ENCODE assay signal across 9 cellular contexts in the genomic region with DNA sequence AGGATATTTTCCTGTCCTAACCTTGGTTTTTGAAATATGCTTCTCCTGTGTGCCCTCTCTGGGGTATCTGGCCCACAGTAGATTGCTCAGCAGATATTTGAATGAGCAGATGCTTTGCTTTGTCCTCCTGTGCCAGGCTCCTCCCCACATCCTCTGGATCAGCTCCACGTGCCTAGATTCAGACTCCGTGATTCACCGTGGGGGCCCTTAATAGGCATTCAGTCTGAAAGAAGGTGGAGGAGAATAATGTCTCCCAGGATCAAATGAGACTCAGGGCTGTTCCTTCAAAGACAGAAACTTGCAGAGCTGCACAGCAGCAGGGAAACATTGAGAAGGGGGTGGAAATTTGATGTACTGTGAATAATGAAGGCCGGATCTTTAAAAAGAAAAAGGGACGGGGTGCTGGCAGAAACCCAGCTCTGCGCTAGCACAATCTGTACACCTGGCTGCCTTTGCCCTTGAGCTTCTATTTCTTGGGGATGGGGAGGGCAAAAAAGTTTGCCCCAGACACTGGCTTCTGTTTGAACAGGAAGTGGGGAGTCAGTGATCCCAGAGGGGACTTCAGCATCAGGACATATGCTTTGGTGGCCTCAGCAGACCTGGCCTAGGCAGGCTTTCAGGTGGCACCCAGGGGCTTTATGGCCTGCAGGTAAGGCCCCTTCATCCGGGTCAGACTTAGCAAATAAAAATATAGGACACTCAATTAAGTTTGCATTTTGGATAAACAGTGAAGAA. TPM values are rescaled to one million over a fixed set of nuclear protein-coding genes. Genes with fewer than 3 reads are reported as not detected.
DNase-seq lines count a peak whose midpoint lies in the region; ATAC-seq and TF ChIP-seq lines count a peak whose summit lies in the region.
"Had no signal": no experiment of that assay in that cellular context is flagged by ENCODE, and none has a peak within 500 bp of the region (broad histone marks: within the 10 kb centered on the region; RNA-seq: fewer than 3 reads in every experiment).

No MANE protein-coding gene starts in this region.

- peaks cover 4 to 12% of the 10 kb centered on the region in 2 experiments; a peak in 2 of 4 replicates for H3K36me3 ChIP-seq in HCT116 (ENCODE audit: control insufficient read depth in 1 of 2, insufficient read depth in 2 of 2, low read length in 2 of 2)
- peaks cover 15% of the 10 kb centered on the region for H3K36me3 ChIP-seq in skeletal muscle satellite cell (ENCODE audit: insufficient read depth, low read length)

- RAD21 ChIA-PET in HCT116 (lab: Charles Lee; ENCODE audit: low non-redundant PET in 1 of 2, low total read pairs in 2 of 2, uncharacterized antibody in 2 of 2, unreplicated experiment in 2 of 2), result no interaction called here

- H3K4me1 ChIP-seq in HCT116 (ENCODE audit: control insufficient read depth in 1 of 2, insufficient read depth in 2 of 2, low read length in 2 of 2) (peaks cover 22 to 41% of the 10 kb centered on the region in 2 experiments), skeletal muscle satellite cell (ENCODE audit: control insufficient read depth, insufficient read depth, low read length) (peaks cover 45% of the 10 kb centered on the region)

- no peak for TF ChIP-seq RAD21 in HCT116 (IDR thresholded peaks at IDR 0.05; ENCODE audit: low read depth)

- no peaks in the 10 kb centered on the region for H3K9me2 ChIP-seq in HCT116 (ENCODE audit: insufficient read depth)

- H3K27ac ChIP-seq in HCT116 (ENCODE audit: low read depth, low read length), result no peak overlapping the region

- no peak overlapping the region for H3K9ac ChIP-seq in HCT116 (ENCODE audit: low read length)
- peak overlapping the region; percentile 26 for H3K9ac ChIP-seq in skeletal muscle satellite cell (ENCODE audit: low read depth, low read length)

- intact Hi-C loops in HCT116 (cut with micrococcal nuclease), result no loop called here

- POLR2A ChIA-PET in HCT116 (lab: Charles Lee), result no interaction called here

- no peaks in the 10 kb centered on the region for H3K79me2 ChIP-seq in HCT116 (ENCODE audit: insufficient read depth, low read length)

- H4K20me1 ChIP-seq in HCT116 (ENCODE audit: insufficient read depth), result no peaks in the 10 kb centered on the region

- CTCF ChIA-PET in HCT116 (lab: Charles Lee), result no interaction called here

- in situ Hi-C loops in SK-MEL-5 (cut with HindIII; ENCODE audit: low pct_unique_long_range_greater_than_20kb, low sequenced_read_pairs), result no loop called here

- H3K9me3 ChIP-seq in HCT116 (ENCODE audit: control insufficient read depth in 1 of 2, insufficient read depth in 1 of 2, low read depth in 1 of 2, low read length in 2 of 2), result no peaks in the 10 kb centered on the region
- no peaks in the 10 kb centered on the region for H3K9me3 ChIP-seq in skeletal muscle satellite cell (replicated peaks; ENCODE audit: low read length)
- H3K9me3 ChIP-seq: right lobe of liver had no signal

- no peaks in the 10 kb centered on the region for H3K9me3 Mint-ChIP-seq in activated T-cell treated with anti-CD3 and anti-CD28 coated beads, Interleukin-2, amount 50 U/mL, for 72 hours

- no peak overlapping the region for H3K4me2 ChIP-seq in HCT116 (ENCODE audit: low read length)
- H3K4me2 ChIP-seq in skeletal muscle satellite cell (ENCODE audit: low read length), result peak overlapping the region; percentile 57

- peaks cover 36% of the 10 kb centered on the region for H3K4me1 Mint-ChIP-seq in activated T-cell treated with anti-CD3 and anti-CD28 coated beads, Interleukin-2, amount 50 U/mL, for 72 hours (ENCODE audit: low read depth)

- H3K36me3 Mint-ChIP-seq in activated T-cell treated with anti-CD3 and anti-CD28 coated beads, Interleukin-2, amount 50 U/mL, for 72 hours (ENCODE audit: insufficient read depth in 2 of 2), result peaks cover 0 to 1% of the 10 kb centered on the region in 2 donors

- no peaks in the 10 kb centered on the region for H3K27me3 Mint-ChIP-seq in activated T-cell treated with anti-CD3 and anti-CD28 coated beads, Interleukin-2, amount 50 U/mL, for 72 hours (ENCODE audit: low read depth)

- no peak overlapping the region for H2AFZ ChIP-seq in HCT116 (ENCODE audit: low read depth, low read length, poor library complexity, severe bottlenecking)

- H3K4me3 Mint-ChIP-seq in activated T-cell treated with anti-CD3 and anti-CD28 coated beads, Interleukin-2, amount 50 U/mL, for 72 hours, result no peak overlapping the region

- TF ChIP-seq CTCF in HCT116 (IDR thresholded peaks at IDR 0.05 in 2 of 3, conservative IDR thresholded peaks at IDR 0.05 in 1 of 3; ENCODE audit: borderline replicate concordance in 1 of 3, insufficient read depth in 1 of 3, low read depth in 2 of 3, low read length in 2 of 3), result no peak
- TF ChIP-seq CTCF in fibroblast of the aortic adventitia (IDR thresholded peaks at IDR 0.05; ENCODE audit: insufficient read depth, low read length), result no peak

- peak; percentile 31; the same call in 1 of the 2 replicates for ATAC-seq in HCT116
- no peak for ATAC-seq in activated T-cell treated with anti-CD3 and anti-CD28 coated beads, Interleukin-2, amount 50 U/mL, for 72 hours (replicated peaks in 1 of 2)
- no peak for ATAC-seq in HG03045 (IDR thresholded peaks at IDR 0.05; ENCODE audit: unreplicated experiment)
- no peak for ATAC-seq in left lobe of liver

- no peak for TF ChIP-seq POLR2A in HCT116 (IDR thresholded peaks at IDR 0.05; ENCODE audit: borderline replicate concordance, extremely low read depth, insufficient read depth, insufficient read length)

- TSS peak; percentile 23 for BruUV-seq in HCT116 (replicated peaks; lab: Mats Ljungman, UMichigan)

- H3K27me3 ChIP-seq in HCT116 (ENCODE audit: insufficient read depth, low read length) (no peaks in the 10 kb centered on the region), skeletal muscle satellite cell (ENCODE audit: control insufficient read depth, insufficient read depth, low read length) (no peaks in the 10 kb centered on the region)
- H3K27me3 ChIP-seq: right lobe of liver had no signal

- no peak overlapping the region for H3K27ac Mint-ChIP-seq in activated T-cell treated with anti-CD3 and anti-CD28 coated beads, Interleukin-2, amount 50 U/mL, for 72 hours

- H3K4me3 ChIP-seq in HCT116 (replicated peaks in 1 of 2; ENCODE audit: low read depth in 1 of 2, low read length in 2 of 2) (no peak overlapping the region), fibroblast of the aortic adventitia (ENCODE audit: low read depth, low read length) (no peak overlapping the region), skeletal muscle satellite cell (ENCODE audit: low read length) (no peak overlapping the region)
- H3K4me3 ChIP-seq: right lobe of liver had no signal

- DNase-seq in HCT116 (ENCODE audit: low read depth, low spot score) (no peak), SK-MEL-5 (ENCODE audit: low read depth, low spot score) (peak; percentile 19), fibroblast of the aortic adventitia (ENCODE audit: low read depth) (peak; percentile 79), inferior parietal cortex (ENCODE audit: extremely low spot score) (no peak), left lobe of liver (ENCODE audit: low spot score) (no peak)
- no peak for DNase-seq in activated T-cell treated with anti-CD3 and anti-CD28 coated beads, Interleukin-2, amount 50 U/mL, for 72 hours

TF ChIP-seq in HCT116, 20 proteins besides CTCF, POLR2A, EP300 and RAD21:
- TF ChIP-seq SP1 (IDR thresholded peaks at IDR 0.05; ENCODE audit: low read depth), result no peak
- TF ChIP-seq YY1 (IDR thresholded peaks at IDR 0.05; ENCODE audit: extremely low read depth, insufficient replicate concordance, low read depth, low read length), result no peak
- TF ChIP-seq, protein P1, sequence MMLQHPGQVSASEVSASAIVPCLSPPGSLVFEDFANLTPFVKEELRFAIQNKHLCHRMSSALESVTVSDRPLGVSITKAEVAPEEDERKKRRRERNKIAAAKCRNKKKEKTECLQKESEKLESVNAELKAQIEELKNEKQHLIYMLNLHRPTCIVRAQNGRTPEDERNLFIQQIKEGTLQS (IDR thresholded peaks at IDR 0.05), result no peak
- TF ChIP-seq FOSL1 (IDR thresholded peaks at IDR 0.05; ENCODE audit: low read depth), result no peak
- no peak for TF ChIP-seq EZH2 (IDR thresholded peaks at IDR 0.05)
- TF ChIP-seq MAX (IDR thresholded peaks at IDR 0.05), result no peak
- no peak for TF ChIP-seq ZNF274 (IDR thresholded peaks at IDR 0.05; ENCODE audit: low read depth, low read length)
- TF ChIP-seq EGR1 (IDR thresholded peaks at IDR 0.05; ENCODE audit: low read depth), result no peak
- TF ChIP-seq SIN3A (IDR thresholded peaks at IDR 0.05; ENCODE audit: low read depth), result no peak
- TF ChIP-seq SRF (IDR thresholded peaks at IDR 0.05; ENCODE audit: low read depth), result no peak
- TF ChIP-seq ELF1 (IDR thresholded peaks at IDR 0.05; ENCODE audit: borderline replicate concordance, low read depth), result no peak
- TF ChIP-seq TCF7L2 (IDR thresholded peaks at IDR 0.05; ENCODE audit: borderline replicate concordance, extremely low read depth, insufficient read depth, insufficient read length), result no peak
- TF ChIP-seq CBX3 (IDR thresholded peaks at IDR 0.05; ENCODE audit: low read depth), result no peak

RNA-seq across cellular contexts. Expression of gene SLC12A3, which starts 15.9 kb away (rescaled TPM):
- total RNA-seq in HCT116 (2021; ENCODE audit: unreplicated experiment), result not detected
- polyA plus RNA-seq in HCT116 (2012), result 0.03 TPM in 1 of 2 replicates, not detected in the other
- total RNA-seq in SK-MEL-5 (2014; rRNA removed; shearing (Covaris generic)), result not detected in 2 replicates
- polyA plus RNA-seq in SK-MEL-5 (2015; cell fraction: cytosol; rRNA removed), result 0.01 and 0.07 TPM in 2 replicates
- not detected in 2 replicates for polyA plus RNA-seq in SK-MEL-5 (2015; cell fraction: nucleus; rRNA removed)
- total RNA-seq in fibroblast of the aortic adventitia (ENCODE audit: low replicate concordance), result not detected in 2 replicates
- not detected in 2 replicates for total RNA-seq in skeletal muscle satellite cell (2012; rRNA removed)
- total RNA-seq in activated T-cell treated with anti-CD3 and anti-CD28 coated beads, Interleukin-2, amount 50 U/mL, for 72 hours, result not detected
- not detected for total RNA-seq in left lobe of liver
- total RNA-seq: right lobe of liver had no signal

Comparison
In these comparisons a context has a peak if more than half of its experiments do, and no peak if none do; other contexts are left out.
1. DNase-seq: peak in SK-MEL-5 (single experiment) and fibroblast of the aortic adventitia (single experiment); none in HCT116 (single experiment), activated T-cell treated with anti-CD3 and anti-CD28 coated beads, Interleukin-2, amount 50 U/mL, for 72 hours (0 of 2), inferior parietal cortex (single experiment) and left lobe of liver (single experiment).